In genomic region chr13:92390217-92390616, GRCh38 we compare ENCODE assay signal across 13 cellular contexts.
DNase-seq lines count a peak whose midpoint lies in the region; ATAC-seq and TF ChIP-seq lines count a peak whose summit lies in the region.
"Had no signal": no experiment of that assay in that cellular context is flagged by ENCODE, and none has a peak within 500 bp of the region (broad histone marks: within the 10 kb centered on the region; RNA-seq: fewer than 3 reads in every experiment).

No MANE protein-coding gene starts in this region.

- no peaks in the 10 kb centered on the region for H3K9me3 Mint-ChIP-seq in activated naive CD4-positive, alpha-beta T cell treated with anti-CD3 and anti-CD28 coated beads, Interleukin-2, amount 50 U/mL, for 72 hours

- H3K79me1 ChIP-seq in mesenchymal stem cell (replicated peaks; ENCODE audit: low read length, poor library complexity, severe bottlenecking) = no peaks in the 10 kb centered on the region

- H2AFZ ChIP-seq in mesenchymal stem cell (ENCODE audit: low read depth, low read length) = no peak overlapping the region

- H3K18ac ChIP-seq in mesenchymal stem cell (ENCODE audit: low read depth in 1 of 2, low read length in 2 of 2) = no peak overlapping the region

- ATAC-seq in activated naive CD4-positive, alpha-beta T cell treated with anti-CD3 and anti-CD28 coated beads, Interleukin-2, amount 50 U/mL, for 72 hours = no peak
- no peak for ATAC-seq in HG03139 (IDR thresholded peaks at IDR 0.05; ENCODE audit: unreplicated experiment)
- ATAC-seq in GM21723 (IDR thresholded peaks at IDR 0.05; ENCODE audit: unreplicated experiment) = no peak
- no peak for ATAC-seq in lower lobe of right lung
- ATAC-seq: HepG2 had no signal

- H3K14ac ChIP-seq in mesenchymal stem cell (ENCODE audit: low read length in 2 of 2) = no peak overlapping the region

- H3K4ac ChIP-seq in mesenchymal stem cell (ENCODE audit: low read depth in 1 of 2, low read length in 2 of 2) = no peak overlapping the region

- no peak overlapping the region for H4K91ac ChIP-seq in mesenchymal stem cell (ENCODE audit: low read length)

- H2BK15ac ChIP-seq in mesenchymal stem cell (ENCODE audit: low read depth, poor library complexity, severe bottlenecking) = no peak overlapping the region

- no peak overlapping the region for H3K9ac ChIP-seq in mesenchymal stem cell (ENCODE audit: low read length)

- DNase-seq in H4 (ENCODE audit: low spot score) = peak; percentile 90
- DNase-seq in NCI-H187 treated with DMSO at 0.1 percent for 48 hours (lab: John Stamatoyannopoulos, UW) = peak; percentile 97
- DNase-seq in NCI-H82 (lab: John Stamatoyannopoulos, UW) = peak; percentile 90
- peak; percentile 7 for DNase-seq in mesenchymal stem cell
- no peak for DNase-seq in activated naive CD4-positive, alpha-beta T cell treated with anti-CD3 and anti-CD28 coated beads, Interleukin-2, amount 50 U/mL, for 72 hours (ENCODE audit: low spot score in 2 of 2)
- DNase-seq in lower lobe of right lung = no peak
- DNase-seq: kidney, NCI-H1694 treated with DMSO at 0.1 percent for 48 hours, Peyer's patch had no signal

- intact Hi-C loops in lower lobe of right lung (cut with DNase I) = no loop called here

- no peak overlapping the region for H2BK5ac ChIP-seq in mesenchymal stem cell (ENCODE audit: low read depth, low read length, poor library complexity, severe bottlenecking)

- no peaks in the 10 kb centered on the region for H3K4me1 ChIP-seq in mesenchymal stem cell (ENCODE audit: control insufficient read depth, insufficient read depth, low read depth, low read length)
- H3K4me1 ChIP-seq in lower lobe of right lung = no peaks in the 10 kb centered on the region
- H3K4me1 ChIP-seq: Peyer's patch, tibial nerve had no signal

- H3K9me3 ChIP-seq in mesenchymal stem cell (ENCODE audit: control insufficient read depth, low read length) = no peaks in the 10 kb centered on the region
- no peaks in the 10 kb centered on the region for H3K9me3 ChIP-seq in lower lobe of right lung
- H3K9me3 ChIP-seq: Peyer's patch, tibial nerve had no signal

- no peak overlapping the region for H3K23ac ChIP-seq in mesenchymal stem cell (ENCODE audit: low read length in 2 of 2)

- no peak overlapping the region for H4K8ac ChIP-seq in mesenchymal stem cell (ENCODE audit: low read length)

- H3K27me3 ChIP-seq in mesenchymal stem cell (ENCODE audit: control insufficient read depth in 1 of 2, insufficient read depth in 1 of 2, low read length in 2 of 2) = no peaks in the 10 kb centered on the region
- H3K27me3 ChIP-seq in lower lobe of right lung (ENCODE audit: low read depth) = no peaks in the 10 kb centered on the region
- H3K27me3 ChIP-seq: Peyer's patch, tibial nerve had no signal

- H3K4me2 ChIP-seq in mesenchymal stem cell (ENCODE audit: low read length, poor library complexity, severe bottlenecking) = no peak overlapping the region

- H3K27ac Mint-ChIP-seq in activated naive CD4-positive, alpha-beta T cell treated with anti-CD3 and anti-CD28 coated beads, Interleukin-2, amount 50 U/mL, for 72 hours = no peak overlapping the region

- no peak overlapping the region for H3K4me3 ChIP-seq in mesenchymal stem cell (ENCODE audit: insufficient read depth in 1 of 2, low read depth in 1 of 2, low read length in 2 of 2)
- H3K4me3 ChIP-seq in lower lobe of right lung = no peak overlapping the region
- H3K4me3 ChIP-seq: Peyer's patch, tibial nerve had no signal

- H3K36me3 ChIP-seq in mesenchymal stem cell (ENCODE audit: control insufficient read depth in 1 of 2, insufficient read depth in 2 of 2, low read depth in 1 of 2, low read length in 2 of 2) = no peaks in the 10 kb centered on the region
- no peaks in the 10 kb centered on the region for H3K36me3 ChIP-seq in lower lobe of right lung
- H3K36me3 ChIP-seq: Peyer's patch, tibial nerve had no signal

- WGBS in mesenchymal stem cell = 37% methylated on average over 3 of the region's 4 CpGs

- H3K27ac ChIP-seq in mesenchymal stem cell (ENCODE audit: low read length, poor library complexity, severe bottlenecking) (no peak overlapping the region), lower lobe of right lung (no peak overlapping the region)
- H3K27ac ChIP-seq: Peyer's patch, tibial nerve had no signal

- H2BK12ac ChIP-seq in mesenchymal stem cell (ENCODE audit: low read length in 2 of 2) = no peak overlapping the region

- H3K36me3 Mint-ChIP-seq in activated naive CD4-positive, alpha-beta T cell treated with anti-CD3 and anti-CD28 coated beads, Interleukin-2, amount 50 U/mL, for 72 hours = no peaks in the 10 kb centered on the region

- H2BK120ac ChIP-seq in mesenchymal stem cell (ENCODE audit: low read depth, low read length) = no peak overlapping the region

- no peak overlapping the region for H2AK5ac ChIP-seq in mesenchymal stem cell (ENCODE audit: low read length, severe bottlenecking)

- no peak for TF ChIP-seq CTCF in lower lobe of right lung (IDR thresholded peaks at IDR 0.05)

Comparison
In these comparisons a context has a peak if more than half of its experiments do, and no peak if none do; other contexts are left out.
1. DNase-seq: peak in H4 (single experiment), NCI-H187 treated with DMSO at 0.1 percent for 48 hours (single experiment), NCI-H82 (single experiment) and mesenchymal stem cell (single experiment); none in activated naive CD4-positive, alpha-beta T cell treated with anti-CD3 and anti-CD28 coated beads, Interleukin-2, amount 50 U/mL, for 72 hours (0 of 2) and lower lobe of right lung (single experiment).